In the genomic region with DNA sequence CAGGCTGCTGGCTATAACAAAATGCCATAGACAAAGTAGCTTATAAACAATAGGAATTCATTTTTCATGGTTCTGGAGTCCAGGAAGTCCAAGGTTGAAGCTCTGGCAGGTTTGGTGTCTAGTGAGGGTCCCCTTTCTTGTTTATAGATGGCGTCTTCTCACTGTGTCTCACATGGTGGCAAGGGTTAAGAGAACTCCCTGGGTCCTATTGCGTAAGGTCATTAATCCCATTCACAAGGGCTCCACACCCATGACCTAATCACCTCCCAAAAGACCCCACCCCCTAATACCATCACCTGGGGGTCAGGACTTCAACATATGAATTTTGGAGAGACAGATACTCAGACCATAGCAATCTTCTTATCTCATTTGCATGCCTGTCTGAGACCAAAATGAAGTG, we compare ENCODE assay signal across 8 cellular contexts.
"Had no signal": no experiment of that assay in that cellular context is flagged by ENCODE, and none has a peak within 500 bp of the region (broad histone marks: within the 10 kb centered on the region; RNA-seq: fewer than 3 reads in every experiment).

No MANE protein-coding gene starts in this region.

- H3K4me3 ChIP-seq: GM23338, HAP-1 had no signal

- H3K27ac Mint-ChIP-seq: GM23338, HFFc6, IgD-negative memory B cell had no signal

- H3K4me1 Mint-ChIP-seq: IgD-negative memory B cell had no signal

- H3K4me3 Mint-ChIP-seq: GM23338, HFFc6, IgD-negative memory B cell had no signal

- ATAC-seq: GM23338, HCT116 had no signal

- H3K9me3 Mint-ChIP-seq: GM23338, HFFc6, IgD-negative memory B cell had no signal

- H3K27me3 Mint-ChIP-seq: IgD-negative memory B cell had no signal

- H3K27ac ChIP-seq: HL-60 had no signal

- H2AFZ ChIP-seq: GM23338 had no signal

- DNase-seq: H7, HFFc6, KBM-7 had no signal

- H3K4me2 ChIP-seq: GM23338 had no signal

- H3K36me3 Mint-ChIP-seq: IgD-negative memory B cell had no signal

- H3K36me3 ChIP-seq: HAP-1 had no signal

- H3K9me3 ChIP-seq: HAP-1 had no signal
